Comparison of ENCODE assay signal across 8 cellular contexts in the genomic region with DNA sequence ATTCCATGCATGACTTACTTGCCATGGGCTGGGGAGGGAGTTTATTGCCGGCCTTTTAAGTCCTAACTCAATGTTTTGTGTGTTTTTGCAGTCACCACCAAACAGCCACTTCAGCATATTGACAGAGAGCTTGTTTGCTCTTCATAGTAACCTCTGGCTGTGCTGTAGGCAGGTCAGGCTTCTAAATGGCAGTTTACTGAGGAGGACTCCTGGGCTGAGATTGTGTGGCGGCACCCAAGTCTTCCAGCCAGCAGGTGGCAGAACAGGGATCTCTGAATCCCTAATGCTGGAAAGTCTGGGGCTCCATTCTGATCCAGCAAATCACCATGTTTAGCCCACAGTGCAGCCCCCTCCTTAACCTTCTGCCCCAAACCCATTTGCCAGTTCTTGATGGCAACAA.
A peak's percentile ranks its signal among the peaks of the same experiment; 100 is the strongest.
DNase-seq lines count a peak whose midpoint lies in the region; FAIRE-seq and TF ChIP-seq lines count a peak whose summit lies in the region.

No MANE protein-coding gene starts in this region.

- no peak overlapping the region for H3K4me3 ChIP-seq in fibroblast of pulmonary artery (replicated peaks; ENCODE audit: low read depth, low read length)
- H3K4me3 ChIP-seq in stomach = no peak overlapping the region

- TF ChIP-seq POLR2A in stomach (IDR thresholded peaks at IDR 0.05) = no peak

- H3K36me3 ChIP-seq in stomach = no peaks in the 10 kb centered on the region

- H3K27me3 ChIP-seq in stomach = no peaks in the 10 kb centered on the region

- no peak for TF ChIP-seq EP300 in stomach (IDR thresholded peaks at IDR 0.05)

- peaks cover 0 to 37% (median 6%) of the 10 kb centered on the region in 4 donors for H3K4me1 ChIP-seq in stomach

- WGBS in stomach, 5 donors = 61 to 94% (median 69%) methylated on average over 2 of the region's 2 CpGs

- peak; percentile 19 for TF ChIP-seq CTCF in fibroblast of pulmonary artery (IDR thresholded peaks at IDR 0.05; ENCODE audit: low read length, missing control alignments)
- TF ChIP-seq CTCF in stomach (IDR thresholded peaks at IDR 0.05) = peak in 1 of 7 experiments; percentile 15

- intact Hi-C loops in stomach (cut with DNase I; ENCODE audit: low total_unique reads) = no loop called here

- peak; percentile 24 for DNase-seq in stimulated activated CD4-positive, alpha-beta T cell treated with anti-CD3 and anti-CD28 coated beads, Interleukin-15, amount 100 ng/mL, for 24 hours
- DNase-seq in stimulated activated CD4-positive, alpha-beta T cell treated with anti-CD3 and anti-CD28 coated beads, Interleukin-1b, Interleukin-23, amount 100 ng/mL, for 48 hours = no peak
- DNase-seq in NCI-H510A (lab: John Stamatoyannopoulos, UW) (peak; percentile 51), fibroblast of pulmonary artery (ENCODE audit: low read depth) (no peak), urothelium cell line (ENCODE audit: low spot score) (peak; percentile 40), AG20443 (ENCODE audit: low spot score) (no peak), stomach (no peak), GOT3 (lab: John Stamatoyannopoulos, UW) (no peak)

- no peak for FAIRE-seq in urothelium cell line (lab: Jason Lieb, UNC)

- H3K9me3 ChIP-seq in stomach = no peaks in the 10 kb centered on the region

- no peak overlapping the region for H3K27ac ChIP-seq in stomach

Comparison
In these comparisons a context has a peak if more than half of its experiments do, and no peak if none do; other contexts are left out.
1. DNase-seq: peak in stimulated activated CD4-positive, alpha-beta T cell treated with anti-CD3 and anti-CD28 coated beads, Interleukin-15, amount 100 ng/mL, for 24 hours (single experiment), NCI-H510A (single experiment) and urothelium cell line (single experiment); none in stimulated activated CD4-positive, alpha-beta T cell treated with anti-CD3 and anti-CD28 coated beads, Interleukin-1b, Interleukin-23, amount 100 ng/mL, for 48 hours (single experiment), fibroblast of pulmonary artery (single experiment), AG20443 (single experiment), stomach (single experiment) and GOT3 (single experiment).